In the genomic region with DNA sequence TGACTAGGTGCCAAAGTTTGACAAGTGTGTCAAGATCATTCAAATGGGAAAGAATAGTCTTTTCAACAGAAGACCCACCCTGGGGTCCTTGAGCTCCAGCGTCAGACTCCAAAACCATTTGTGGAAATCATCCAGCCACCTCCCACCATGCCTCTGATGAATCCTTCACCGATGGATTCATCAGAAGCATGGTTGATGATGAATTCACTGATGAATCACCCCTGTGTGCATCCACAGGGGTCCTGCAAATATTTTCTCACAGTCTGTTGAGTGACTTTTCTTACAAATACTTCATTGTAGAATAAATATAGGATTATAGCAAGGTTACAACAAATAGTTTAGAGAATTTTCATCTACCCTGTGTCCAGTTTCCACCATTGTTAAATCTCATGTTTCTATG, we compare ENCODE assay signal across 20 cellular contexts. TPM values are rescaled to one million over a fixed set of nuclear protein-coding genes. Genes with fewer than 3 reads are reported as not detected.
DNase-seq lines count a peak whose midpoint lies in the region; ATAC-seq, FAIRE-seq and TF ChIP-seq lines count a peak whose summit lies in the region.
"Had no signal": no experiment of that assay in that cellular context is flagged by ENCODE, and none has a peak within 500 bp of the region (broad histone marks: within the 10 kb centered on the region; RNA-seq: fewer than 3 reads in every experiment).

No MANE protein-coding gene starts in this region.

- H3K79me2 ChIP-seq in GM23248 (ENCODE audit: insufficient read depth) = no peaks in the 10 kb centered on the region
- H3K79me2 ChIP-seq in astrocyte (ENCODE audit: insufficient read depth, low read length) = no peaks in the 10 kb centered on the region

- no peaks in the 10 kb centered on the region for H3K9me3 Mint-ChIP-seq in astrocyte (ENCODE audit: unreplicated experiment)
- H3K9me3 Mint-ChIP-seq: CD4-positive, alpha-beta memory T cell had no signal

- no peak for ATAC-seq in GM21825 (IDR thresholded peaks at IDR 0.05; ENCODE audit: unreplicated experiment)
- ATAC-seq in HG03159 (IDR thresholded peaks at IDR 0.05; ENCODE audit: unreplicated experiment) = no peak
- ATAC-seq: GM12878, PC-3 had no signal

- H3K4me1 ChIP-seq in GM23248 (ENCODE audit: insufficient read depth) (no peaks in the 10 kb centered on the region), astrocyte (ENCODE audit: insufficient read depth, low read length) (peaks cover 4% of the 10 kb centered on the region), kidney (ENCODE audit: control insufficient read depth in 1 of 2, insufficient read depth in 1 of 2, low read depth in 1 of 2, low read length in 2 of 2) (no peaks in the 10 kb centered on the region)

- WGBS in GM23248 (ENCODE audit: low coverage in 1 of 2, low lambda C conversion rate in 2 of 2, missing lambda C conversion rate in 2 of 2), 2 experiments = 35 to 39% methylated on average over 2 of the region's 2 CpGs

- H3K36me3 ChIP-seq in GM23248 (ENCODE audit: low read depth) (no peaks in the 10 kb centered on the region), astrocyte (ENCODE audit: insufficient read depth, low read length) (no peaks in the 10 kb centered on the region), kidney (ENCODE audit: control insufficient read depth in 1 of 2, insufficient read depth in 2 of 2, low read length in 2 of 2) (no peaks in the 10 kb centered on the region)

- no peaks in the 10 kb centered on the region for H3K27me3 ChIP-seq in GM23248 (replicated peaks; ENCODE audit: insufficient read depth)
- H3K27me3 ChIP-seq in astrocyte (ENCODE audit: insufficient read depth, low read length) = no peaks in the 10 kb centered on the region

- in situ Hi-C loops in GM23248 (cut with MboI) = no loop called here

- H3K9me2 ChIP-seq in GM23248 (ENCODE audit: insufficient read depth) = no peaks in the 10 kb centered on the region

- H3K4me2 ChIP-seq in GM23248 (ENCODE audit: unreplicated experiment) (no peak overlapping the region), astrocyte (ENCODE audit: low read length) (no peak overlapping the region)

- TF ChIP-seq CTCF in astrocyte (IDR thresholded peaks at IDR 0.05; ENCODE audit: insufficient read depth, low read depth, low read length) (no peak), kidney (IDR thresholded peaks at IDR 0.05; ENCODE audit: borderline replicate concordance, extremely low read depth, insufficient read depth) (no peak)

- intact Hi-C loops in kidney (cut with DNase I) = no loop called here

- H3K9ac ChIP-seq in GM23248 = no peak overlapping the region
- H3K9ac ChIP-seq in astrocyte (ENCODE audit: low read length) = peak overlapping the region; percentile 12
- no peak overlapping the region for H3K9ac ChIP-seq in kidney (ENCODE audit: low read length in 2 of 2)

- H3K4me3 Mint-ChIP-seq in astrocyte (ENCODE audit: unreplicated experiment) = no peak overlapping the region
- H3K4me3 Mint-ChIP-seq: CD4-positive, alpha-beta memory T cell had no signal

- H3K27ac ChIP-seq in GM23248 = no peak overlapping the region
- peak overlapping the region; percentile 66 for H3K27ac ChIP-seq in astrocyte (ENCODE audit: low read depth, low read length)
- no peak overlapping the region for H3K27ac ChIP-seq in kidney (ENCODE audit: low read depth in 2 of 2, low read length in 2 of 2)

- no peak overlapping the region for H3K4me3 ChIP-seq in GM23248
- H3K4me3 ChIP-seq in astrocyte (ENCODE audit: insufficient read depth, low read depth, low read length) = no peak overlapping the region
- H3K4me3 ChIP-seq in kidney (ENCODE audit: low read length in 2 of 2) = peak overlapping the region; percentile 52 to 83
- H3K4me3 ChIP-seq: GM12878 had no signal

- FAIRE-seq in astrocyte (lab: Jason Lieb, UNC) (no peak), kidney (lab: Jason Lieb, UNC) (no peak)
- FAIRE-seq: GM12878, H1 had no signal

- H3F3A ChIP-seq in GM23248 (ENCODE audit: insufficient read depth) = no peaks in the 10 kb centered on the region

- H3K9me3 ChIP-seq in GM23248 (ENCODE audit: low read depth) (no peaks in the 10 kb centered on the region), astrocyte (ENCODE audit: insufficient read depth, low read depth, low read length) (no peaks in the 10 kb centered on the region), kidney (ENCODE audit: control insufficient read depth in 1 of 2, low read length in 2 of 2) (no peaks in the 10 kb centered on the region)

- H3K36me3 Mint-ChIP-seq in astrocyte (ENCODE audit: low read depth, unreplicated experiment) = peaks cover under 1% of the 10 kb centered on the region
- H3K36me3 Mint-ChIP-seq: CD4-positive, alpha-beta memory T cell had no signal

- no peaks in the 10 kb centered on the region for H3K4me1 Mint-ChIP-seq in astrocyte (ENCODE audit: low read depth, unreplicated experiment)
- H3K4me1 Mint-ChIP-seq: CD4-positive, alpha-beta memory T cell had no signal

- peak; percentile 16 for DNase-seq in GM23248
- no peak for DNase-seq in astrocyte (ENCODE audit: low read depth)
- no peak for DNase-seq in kidney
- DNase-seq in OCI-M1 (lab: John Stamatoyannopoulos, UW) = no peak
- no peak for DNase-seq in cerebellum (ENCODE audit: low spot score)
- DNase-seq: CD4-positive, alpha-beta memory T cell; GDM1; IMR-90; NCI-H2029 treated with DMSO at 0.1 percent for 48 hours; NCI-H2171 treated with DMSO at 0.1 percent for 48 hours; NCI-H446 treated with DMSO at 0.1 percent for 48 hours; NCI-H774; PC-3 had no signal

- H3K27me3 Mint-ChIP-seq in astrocyte (ENCODE audit: low read depth, unreplicated experiment) = peaks cover 11% of the 10 kb centered on the region

- no peak overlapping the region for H3K27ac Mint-ChIP-seq in astrocyte (ENCODE audit: unreplicated experiment)
- H3K27ac Mint-ChIP-seq: CD4-positive, alpha-beta memory T cell had no signal

- no peak overlapping the region for H2AFZ ChIP-seq in GM23248
- peak overlapping the region; percentile 13 for H2AFZ ChIP-seq in astrocyte (ENCODE audit: low read depth, low read length)

- H4K20me1 ChIP-seq in GM23248 (ENCODE audit: insufficient read depth) = no peaks in the 10 kb centered on the region
- no peaks in the 10 kb centered on the region for H4K20me1 ChIP-seq in astrocyte (ENCODE audit: insufficient read depth, low read length)

RNA-seq across cellular contexts. Expression of a gene that starts 4.3 kb away (rescaled TPM):
- not detected in 2 replicates for total RNA-seq in GM23248 (2014; rRNA removed; shearing (Covaris generic))
- polyA plus RNA-seq in GM23248 (2016; fragmentation: Nextera tagmentation; extraction: Ambion mirVana) = not detected in 2 replicates
- not detected in 2 replicates for total RNA-seq in astrocyte
- total RNA-seq in kidney = 1.4 TPM
- 414 TPM for polyA plus RNA-seq in kidney (ENCODE audit: insufficient read depth, low read depth, low replicate concordance)
- total RNA-seq in cerebellum = not detected
- total RNA-seq: CD4-positive, alpha-beta memory T cell; GM12878; H1; IMR-90; LHCN-M2; PC-3; SK-MEL-5 had no signal
- polyA plus RNA-seq: BJ; CD4-positive, alpha-beta memory T cell; H1; IMR-90 had no signal

RNA-seq across cellular contexts. Expression of a gene that starts 5.7 kb away (rescaled TPM):
- not detected in 2 replicates for total RNA-seq in GM23248 (2014; rRNA removed; shearing (Covaris generic))
- polyA plus RNA-seq in GM23248 (2016; fragmentation: Nextera tagmentation; extraction: Ambion mirVana) = not detected in 2 replicates
- total RNA-seq in astrocyte = not detected in 2 replicates
- total RNA-seq in kidney = 0.35 TPM
- polyA plus RNA-seq in kidney (ENCODE audit: insufficient read depth, low read depth, low replicate concordance) = 1.3 TPM
- not detected for total RNA-seq in cerebellum
- total RNA-seq: CD4-positive, alpha-beta memory T cell; GM12878; H1; IMR-90; LHCN-M2; PC-3; SK-MEL-5 had no signal
- polyA plus RNA-seq: BJ; CD4-positive, alpha-beta memory T cell; GM12878; H1; IMR-90 had no signal

RNA-seq across cellular contexts. Expression of a gene that starts 16.6 kb away (rescaled TPM):
- not detected in 2 replicates for total RNA-seq in GM23248 (2014; rRNA removed; shearing (Covaris generic))
- polyA plus RNA-seq in GM23248 (2016; fragmentation: Nextera tagmentation; extraction: Ambion mirVana) (not detected in 2 replicates), kidney (ENCODE audit: insufficient read depth, low read depth, low replicate concordance) (110 TPM)
- total RNA-seq in astrocyte (not detected in 2 replicates), kidney (43.7 TPM), cerebellum (not detected)
- total RNA-seq: CD4-positive, alpha-beta memory T cell; GM12878; H1; IMR-90; LHCN-M2; SK-MEL-5 had no signal
- polyA plus RNA-seq: BJ; CD4-positive, alpha-beta memory T cell; GM12878; H1; IMR-90 had no signal

RNA-seq across cellular contexts. Expression of a gene that starts 36.7 kb away (rescaled TPM):
- total RNA-seq in GM23248 (2014; rRNA removed; shearing (Covaris generic)) = not detected in 2 replicates
- not detected in 2 replicates for polyA plus RNA-seq in GM23248 (2016; fragmentation: Nextera tagmentation; extraction: Ambion mirVana)
- not detected in 2 replicates for total RNA-seq in astrocyte
- 2.1 TPM for total RNA-seq in kidney
- polyA plus RNA-seq in kidney (ENCODE audit: insufficient read depth, low read depth, low replicate concordance) = not detected
- not detected for total RNA-seq in cerebellum
- total RNA-seq: CD4-positive, alpha-beta memory T cell; GM12878; H1; IMR-90; LHCN-M2; PC-3; SK-MEL-5 had no signal
- polyA plus RNA-seq: BJ; CD4-positive, alpha-beta memory T cell; GM12878; H1; IMR-90 had no signal

RNA-seq across cellular contexts. Expression of a gene that starts 39.8 kb away (rescaled TPM):
- total RNA-seq in GM23248 (2014; rRNA removed; shearing (Covaris generic)) = not detected in 2 replicates
- not detected in 2 replicates for polyA plus RNA-seq in GM23248 (2016; fragmentation: Nextera tagmentation; extraction: Ambion mirVana)
- total RNA-seq in astrocyte = not detected in 2 replicates
- total RNA-seq in kidney = not detected
- polyA plus RNA-seq in kidney (ENCODE audit: insufficient read depth, low read depth, low replicate concordance) = 6.6 TPM
- not detected for total RNA-seq in cerebellum
- total RNA-seq: CD4-positive, alpha-beta memory T cell; GM12878; H1; IMR-90; LHCN-M2; PC-3; SK-MEL-5 had no signal
- polyA plus RNA-seq: BJ; CD4-positive, alpha-beta memory T cell; GM12878; H1; IMR-90 had no signal

Comparison
In these comparisons a context has a peak if more than half of its experiments do, and no peak if none do; other contexts are left out.
1. H3K4me3 ChIP-seq: peak in kidney (2 of 2); none in GM23248 (single experiment) and astrocyte (single experiment).
2. RNA of a gene that starts 16.6 kb away (total RNA-seq): 43.7 TPM in kidney (single experiment); not detected in GM23248, not detected in astrocyte and not detected in cerebellum (single experiment); every median in the first group is over 10 times any median in the second.